Comparison of ENCODE assay signal across 1 cellular context in the genomic region with DNA sequence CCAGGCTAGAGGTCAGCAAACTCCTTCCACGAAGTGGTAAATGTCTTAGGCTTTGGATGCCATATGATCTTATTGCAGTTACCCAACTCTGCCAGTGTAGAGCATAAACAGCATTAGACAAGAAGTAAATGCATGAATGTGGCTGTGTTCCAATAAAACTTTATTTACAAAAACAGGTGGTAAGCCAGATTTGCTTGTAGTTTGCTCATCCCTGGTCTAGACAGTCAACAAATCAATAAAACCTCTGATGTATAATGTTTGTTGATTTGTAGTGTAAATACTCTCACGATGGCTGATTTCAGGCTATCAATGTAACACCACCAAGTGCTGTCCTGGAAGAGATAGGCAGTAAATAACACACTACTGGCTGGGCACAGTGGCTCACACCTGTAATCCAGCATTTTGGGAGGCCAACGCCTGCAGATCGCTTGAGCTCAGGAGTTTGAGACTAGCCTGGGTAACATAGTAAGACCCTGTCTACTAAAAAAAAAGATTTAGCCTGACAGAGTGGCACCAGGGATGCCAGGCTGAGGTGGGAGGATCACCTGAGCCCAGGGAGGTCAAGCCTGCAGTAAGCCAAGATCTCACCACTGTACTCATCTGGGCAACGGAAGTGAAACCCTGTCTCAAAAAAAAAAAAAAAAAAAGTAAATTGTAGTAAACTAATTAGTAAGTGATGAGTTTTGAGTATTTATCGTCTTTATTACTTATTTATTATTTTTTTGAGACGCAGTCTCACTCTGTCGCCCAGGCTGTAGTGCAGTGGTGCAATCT.
TF ChIP-seq lines count a peak whose summit lies in the region.

No MANE protein-coding gene starts in this region.

TF ChIP-seq in GM12878, 131 proteins besides CTCF, POLR2A, EP300 and RAD21:
- no peak for TF ChIP-seq CBFB (IDR thresholded peaks at IDR 0.05; ENCODE audit: low read depth)
- no peak for TF ChIP-seq TAF1 (IDR thresholded peaks at IDR 0.05; ENCODE audit: borderline replicate concordance, low read depth, low read length)
- TF ChIP-seq SPI1 (IDR thresholded peaks at IDR 0.05; ENCODE audit: borderline replicate concordance, insufficient read depth, low read depth, low read length) = peak; percentile 45; the same call in 1 of the 2 replicates
- TF ChIP-seq MYB (IDR thresholded peaks at IDR 0.05; ENCODE audit: borderline replicate concordance, low read depth, low read length) = no peak
- TF ChIP-seq ZNF592 (IDR thresholded peaks at IDR 0.05) = no peak
- no peak for TF ChIP-seq NBN (IDR thresholded peaks at IDR 0.05)
- no peak for TF ChIP-seq NKRF (conservative IDR thresholded peaks at IDR 0.05)
- no peak for TF ChIP-seq ETV6 (conservative IDR thresholded peaks at IDR 0.05 in 1 of 2, IDR thresholded peaks at IDR 0.05 in 1 of 2; ENCODE audit: borderline replicate concordance in 1 of 2, low read depth in 1 of 2)
- TF ChIP-seq TCF12 (IDR thresholded peaks at IDR 0.05; ENCODE audit: low read depth, low read length) = no peak
- TF ChIP-seq SIX5 (IDR thresholded peaks at IDR 0.05; ENCODE audit: low read depth, low read length, severe bottlenecking) = no peak
- TF ChIP-seq, protein P1, sequence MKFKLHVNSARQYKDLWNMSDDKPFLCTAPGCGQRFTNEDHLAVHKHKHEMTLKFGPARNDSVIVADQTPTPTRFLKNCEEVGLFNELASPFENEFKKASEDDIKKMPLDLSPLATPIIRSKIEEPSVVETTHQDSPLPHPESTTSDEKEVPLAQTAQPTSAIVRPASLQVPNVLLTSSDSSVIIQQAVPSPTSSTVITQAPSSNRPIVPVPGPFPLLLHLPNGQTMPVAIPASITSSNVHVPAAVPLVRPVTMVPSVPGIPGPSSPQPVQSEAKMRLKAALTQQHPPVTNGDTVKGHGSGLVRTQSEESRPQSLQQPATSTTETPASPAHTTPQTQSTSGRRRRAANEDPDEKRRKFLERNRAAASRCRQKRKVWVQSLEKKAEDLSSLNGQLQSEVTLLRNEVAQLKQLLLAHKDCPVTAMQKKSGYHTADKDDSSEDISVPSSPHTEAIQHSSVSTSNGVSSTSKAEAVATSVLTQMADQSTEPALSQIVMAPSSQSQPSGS (IDR thresholded peaks at IDR 0.05; ENCODE audit: low read length) = no peak
- TF ChIP-seq ZBTB40 (IDR thresholded peaks at IDR 0.05; ENCODE audit: borderline replicate concordance) = peak; percentile 83
- no peak for TF ChIP-seq EED (IDR thresholded peaks at IDR 0.05; ENCODE audit: low read depth)
- TF ChIP-seq CREB1 (IDR thresholded peaks at IDR 0.05; ENCODE audit: low read depth) = no peak
